ENCODE assay signal across 16 cellular contexts in the genomic region with DNA sequence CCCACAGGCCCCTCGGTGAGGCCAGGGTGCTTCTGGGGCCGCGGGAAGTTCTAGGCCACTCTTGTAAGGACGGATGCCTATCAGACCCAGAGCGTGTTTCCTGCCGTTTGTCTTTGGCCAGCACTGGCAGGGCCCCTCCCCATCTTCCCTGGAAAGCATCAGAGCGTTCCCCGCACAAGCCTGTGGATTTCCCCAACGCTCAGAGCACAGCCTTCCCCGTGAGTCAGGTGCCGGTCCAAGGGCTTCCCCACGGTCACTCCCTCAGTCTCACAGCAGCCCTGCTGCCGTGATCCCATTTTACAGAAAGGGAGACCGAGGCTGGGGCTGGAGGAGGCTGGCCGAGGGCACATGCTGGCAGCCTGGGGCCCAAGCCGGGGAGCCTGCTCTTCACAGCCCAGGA. TPM values are rescaled to one million over a fixed set of nuclear protein-coding genes. Genes with fewer than 3 reads are reported as not detected.
"Had no signal": no experiment of that assay in that cellular context is flagged by ENCODE, and none has a peak within 500 bp of the region (broad histone marks: within the 10 kb centered on the region; RNA-seq: fewer than 3 reads in every experiment).

No MANE protein-coding gene starts in this region.

- H3K27me3 ChIP-seq: Peyer's patch had no signal

- H3K4me3 Mint-ChIP-seq: activated CD8-positive, alpha-beta T cell treated with anti-CD3 and anti-CD28 coated beads, Interleukin-2, amount 10 ng/mL, durations not matched to agents 7 days and 5 days; T-helper 1 cell treated with Interleukin-12 subunit alpha and Interleukin-12 subunit beta and Interleukin-4 antibody, amounts not matched to agents 30 μg/mL and 1 μg/mL, for 36 hours had no signal

- H3K27ac Mint-ChIP-seq: activated CD8-positive, alpha-beta T cell treated with anti-CD3 and anti-CD28 coated beads, Interleukin-2, amount 10 ng/mL, durations not matched to agents 7 days and 5 days; T-helper 1 cell treated with Interleukin-12 subunit alpha and Interleukin-12 subunit beta and Interleukin-4 antibody, amounts not matched to agents 30 μg/mL and 1 μg/mL, for 36 hours had no signal

- H3K4me3 ChIP-seq: Peyer's patch had no signal

- ATAC-seq: activated CD4-positive, CD25-positive, alpha-beta regulatory T cell treated with anti-CD3 and anti-CD28 coated beads, Interleukin-2, amount 50 U/mL, for 24 hours; activated CD8-positive, alpha-beta T cell treated with anti-CD3 and anti-CD28 coated beads, Interleukin-2, amount 10 ng/mL, durations not matched to agents 7 days and 5 days had no signal

- H3K27ac ChIP-seq: Peyer's patch had no signal

- H3K9me3 Mint-ChIP-seq: T-helper 1 cell treated with Interleukin-12 subunit alpha and Interleukin-12 subunit beta and Interleukin-4 antibody, amounts not matched to agents 30 μg/mL and 1 μg/mL, for 36 hours had no signal

- DNase-seq: activated CD4-positive, alpha-beta T cell treated with anti-CD3 and anti-CD28 coated beads for 4 hours; activated CD8-positive, alpha-beta memory T cell treated with anti-CD3 and anti-CD28 coated beads, Interleukin-2, amount 50 U/mL, for 48 hours; activated CD8-positive, alpha-beta T cell treated with anti-CD3 and anti-CD28 coated beads, Interleukin-2, amount 10 ng/mL, durations not matched to agents 7 days and 5 days; activated naive CD4-positive, alpha-beta T cell treated with anti-CD3 and anti-CD28 coated beads, Interleukin-2, amount 50 U/mL, for 16 hours; activated T-cell treated with anti-CD3 and anti-CD28 coated beads, Interleukin-2, amount 50 U/mL, for 1 hour; Karpas-422; NCI-H1105 treated with DMSO at 0.1 percent for 48 hours; NCI-H1436 treated with DMSO at 0.1 percent for 48 hours; NCI-H187; NCI-H2081; NCI-H446; NCI-H524; Peyer's patch; SHP77 had no signal

- H3K9me3 ChIP-seq: Peyer's patch had no signal

- H3K4me1 ChIP-seq: Peyer's patch had no signal

RNA-seq across cellular contexts. Expression of gene CRISPLD2, which starts 33.7 kb away (rescaled TPM):
- total RNA-seq: activated CD8-positive, alpha-beta T cell treated with anti-CD3 and anti-CD28 coated beads, Interleukin-2, amount 10 ng/mL, durations not matched to agents 7 days and 5 days had no signal
